ENCODE assay signal across 8 cellular contexts in genomic region chr14:105476937-105477658, GRCh38.
A peak's percentile ranks its signal among the peaks of the same experiment; 100 is the strongest.
DNase-seq lines count a peak whose midpoint lies in the region; ATAC-seq and TF ChIP-seq lines count a peak whose summit lies in the region.
"Had no signal": no experiment of that assay in that cellular context is flagged by ENCODE, and none has a peak within 500 bp of the region (broad histone marks: within the 10 kb centered on the region; RNA-seq: fewer than 3 reads in every experiment).

No MANE protein-coding gene starts in this region.

- peaks cover 35% of the 10 kb centered on the region for H3K27me3 Mint-ChIP-seq in T-helper 2 cell treated with Interferon-gamma antibody and Interleukin-4, amounts not matched to agents 5 μg/mL and 100 μg/mL, for 36 hours (ENCODE audit: low read depth)

- no peaks in the 10 kb centered on the region for H3K9me3 ChIP-seq in tibial artery

- peaks cover 23 to 83% (median 71%) of the 10 kb centered on the region in 4 donors for H3K4me1 ChIP-seq in tibial artery

- no peak for TF ChIP-seq CTCF in tibial artery (IDR thresholded peaks at IDR 0.05)

- H3K4me3 Mint-ChIP-seq in T-helper 2 cell treated with Interferon-gamma antibody and Interleukin-4, amounts not matched to agents 5 μg/mL and 100 μg/mL, for 36 hours: peak overlapping the region; percentile 34

- DNase-seq in T-helper 2 cell treated with Interferon-gamma antibody and Interleukin-4, amounts not matched to agents 5 μg/mL and 100 μg/mL, for 36 hours (ENCODE audit: low spot score): no peak
- no peak for DNase-seq in T-helper 2 cell
- DNase-seq in hepatic stellate cell (ENCODE audit: low spot score): peak; percentile 41
- no peak for DNase-seq in tibial artery
- no peak for DNase-seq in Ammon's horn (ENCODE audit: low spot score)
- DNase-seq: AML-193, NCI-H187 treated with DMSO at 0.1 percent for 48 hours had no signal

- H3K4me1 Mint-ChIP-seq in T-helper 2 cell treated with Interferon-gamma antibody and Interleukin-4, amounts not matched to agents 5 μg/mL and 100 μg/mL, for 36 hours (ENCODE audit: low read depth): peaks cover 12% of the 10 kb centered on the region

- peak overlapping the region; percentile 97 to 98 for H3K27ac ChIP-seq in tibial artery

- peak overlapping the region; percentile 76 to 88 for H3K4me3 ChIP-seq in tibial artery

- H3K36me3 ChIP-seq in tibial artery: peaks cover 6 to 23% (median 14%) of the 10 kb centered on the region in 3 donors

- peak overlapping the region; percentile 41 for H3K27ac Mint-ChIP-seq in T-helper 2 cell treated with Interferon-gamma antibody and Interleukin-4, amounts not matched to agents 5 μg/mL and 100 μg/mL, for 36 hours

- H3K36me3 Mint-ChIP-seq in T-helper 2 cell treated with Interferon-gamma antibody and Interleukin-4, amounts not matched to agents 5 μg/mL and 100 μg/mL, for 36 hours (ENCODE audit: low read depth): no peaks in the 10 kb centered on the region

- no peaks in the 10 kb centered on the region for H3K9me3 Mint-ChIP-seq in T-helper 2 cell treated with Interferon-gamma antibody and Interleukin-4, amounts not matched to agents 5 μg/mL and 100 μg/mL, for 36 hours

- ATAC-seq in GM19351 (IDR thresholded peaks at IDR 0.05; ENCODE audit: unreplicated experiment): no peak

- intact Hi-C loops in tibial artery (cut with DNase I; ENCODE audit: low total_unique reads): loop anchor here (10.0 kb wide), 1 partner anchor 722 kb away; the partner anchor contains the start of gene SIVA1

- no peaks in the 10 kb centered on the region for H3K27me3 ChIP-seq in tibial artery
